Comparison of ENCODE assay signal across 20 cellular contexts in the genomic region with DNA sequence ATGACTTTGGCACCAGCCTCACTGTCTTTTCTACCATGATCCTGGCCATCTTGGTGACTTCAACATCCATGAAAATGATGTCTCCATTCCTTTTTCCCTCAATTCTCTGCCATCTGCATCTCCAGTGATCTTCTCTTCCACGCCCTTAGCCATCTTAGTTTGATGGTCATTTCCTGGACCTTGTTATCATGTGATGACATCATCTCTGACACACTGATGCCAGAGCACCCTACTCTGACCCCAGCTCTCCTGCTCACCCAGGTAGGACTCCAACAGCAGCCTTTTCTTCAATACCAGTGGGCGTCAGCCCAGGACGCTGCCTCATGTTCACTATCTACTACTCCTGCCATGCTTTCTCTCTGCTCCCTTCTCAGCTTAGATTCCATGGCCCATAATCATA.
"Had no signal": no experiment of that assay in that cellular context is flagged by ENCODE, and none has a peak within 500 bp of the region (broad histone marks: within the 10 kb centered on the region; RNA-seq: fewer than 3 reads in every experiment).

No MANE protein-coding gene starts in this region.

- H2AFZ ChIP-seq: neural progenitor cell had no signal

- H3K4me1 Mint-ChIP-seq: immature natural killer cell, neural progenitor cell had no signal

- H3K27ac ChIP-seq: heart left ventricle, lower lobe of right lung, neural progenitor cell, pancreas, tibial artery had no signal

- H3K27me3 Mint-ChIP-seq: activated CD8-positive, alpha-beta memory T cell treated with anti-CD3 and anti-CD28 coated beads, Interleukin-2, amount 10 ng/mL, durations not matched to agents 7 days and 5 days; activated naive CD8-positive, alpha-beta T cell treated with anti-CD3 and anti-CD28 coated beads, Interleukin-2, amount 10 ng/mL, durations not matched to agents 7 days and 5 days; dendritic cell treated with granulocyte-macrophage colony-stimulating factor and Interleukin-4, amounts not matched to agents 40 ng/mL and 50 ng/mL, for 4 days had no signal

- H3K4me1 ChIP-seq: heart left ventricle, lower lobe of right lung, neural progenitor cell, pancreas, tibial artery had no signal

- H3K27ac Mint-ChIP-seq: activated CD8-positive, alpha-beta memory T cell treated with anti-CD3 and anti-CD28 coated beads, Interleukin-2, amount 10 ng/mL, durations not matched to agents 7 days and 5 days; activated naive CD8-positive, alpha-beta T cell treated with anti-CD3 and anti-CD28 coated beads, Interleukin-2, amount 10 ng/mL, durations not matched to agents 7 days and 5 days; dendritic cell treated with granulocyte-macrophage colony-stimulating factor and Interleukin-4, amounts not matched to agents 40 ng/mL and 50 ng/mL, for 4 days; neural progenitor cell; stimulated activated effector memory CD8-positive, alpha-beta T cell treated with anti-CD3 and anti-CD28 coated beads, Interleukin-12 subunit alpha, Interleukin-12 subunit beta, amount 100 ng/mL, for 72 hours had no signal

- DNase-seq: activated CD4-positive, alpha-beta T cell treated with anti-CD3 and anti-CD28 coated beads, Interleukin-2, amount 50 U/mL, for 1 hour; activated CD4-positive, CD25-positive, alpha-beta regulatory T cell; activated CD8-positive, alpha-beta memory T cell treated with anti-CD3 and anti-CD28 coated beads, Interleukin-2, amount 10 ng/mL, durations not matched to agents 7 days and 5 days; activated effector memory CD4-positive, alpha-beta T cell treated with anti-CD3 and anti-CD28 coated beads, Interleukin-2, amount 50 U/mL, for 16 hours; activated naive CD8-positive, alpha-beta T cell treated with anti-CD3 and anti-CD28 coated beads, Interleukin-2, amount 10 ng/mL, durations not matched to agents 7 days and 5 days; activated T-cell treated with anti-CD3 and anti-CD28 coated beads, Interleukin-2, amount 50 U/mL, for 4 hours; aorta; effector memory CD4-positive, alpha-beta T cell; foreskin melanocyte; heart left ventricle; immature natural killer cell; lower lobe of right lung; pancreas; stimulated activated CD4-positive, alpha-beta T cell treated with anti-CD3 and anti-CD28 coated beads, Interleukin-1b, Interleukin-23, amount 100 ng/mL, for 48 hours; SW 1271; tibial artery had no signal

- H3K27me3 ChIP-seq: heart left ventricle, neural progenitor cell, pancreas, tibial artery had no signal

- H3K4me2 ChIP-seq: neural progenitor cell had no signal

- H3K9me3 Mint-ChIP-seq: activated naive CD8-positive, alpha-beta T cell treated with anti-CD3 and anti-CD28 coated beads, Interleukin-2, amount 10 ng/mL, durations not matched to agents 7 days and 5 days; activated T-cell treated with anti-CD3 and anti-CD28 coated beads, Interleukin-2, amount 50 U/mL, for 4 hours; dendritic cell treated with granulocyte-macrophage colony-stimulating factor and Interleukin-4, amounts not matched to agents 40 ng/mL and 50 ng/mL, for 4 days; immature natural killer cell; neural progenitor cell; stimulated activated effector memory CD8-positive, alpha-beta T cell treated with anti-CD3 and anti-CD28 coated beads, Interleukin-12 subunit alpha, Interleukin-12 subunit beta, amount 100 ng/mL, for 72 hours had no signal

- ATAC-seq: activated CD8-positive, alpha-beta memory T cell treated with anti-CD3 and anti-CD28 coated beads, Interleukin-2, amount 10 ng/mL, durations not matched to agents 7 days and 5 days; activated T-cell treated with anti-CD3 and anti-CD28 coated beads, Interleukin-2, amount 50 U/mL, for 4 hours; heart left ventricle; lower lobe of right lung; sciatic nerve; stimulated activated effector memory CD8-positive, alpha-beta T cell treated with anti-CD3 and anti-CD28 coated beads, Interleukin-12 subunit alpha, Interleukin-12 subunit beta, amount 100 ng/mL, for 72 hours had no signal

- H3K9me3 ChIP-seq: heart left ventricle, lower lobe of right lung, pancreas, tibial artery had no signal

- H3K4me3 ChIP-seq: heart left ventricle, lower lobe of right lung, neural progenitor cell, pancreas, tibial artery had no signal

- H3K4me3 Mint-ChIP-seq: activated CD8-positive, alpha-beta memory T cell treated with anti-CD3 and anti-CD28 coated beads, Interleukin-2, amount 10 ng/mL, durations not matched to agents 7 days and 5 days; activated naive CD8-positive, alpha-beta T cell treated with anti-CD3 and anti-CD28 coated beads, Interleukin-2, amount 10 ng/mL, durations not matched to agents 7 days and 5 days; activated T-cell treated with anti-CD3 and anti-CD28 coated beads, Interleukin-2, amount 50 U/mL, for 4 hours; dendritic cell treated with granulocyte-macrophage colony-stimulating factor and Interleukin-4, amounts not matched to agents 40 ng/mL and 50 ng/mL, for 4 days; immature natural killer cell; neural progenitor cell; stimulated activated effector memory CD8-positive, alpha-beta T cell treated with anti-CD3 and anti-CD28 coated beads, Interleukin-12 subunit alpha, Interleukin-12 subunit beta, amount 100 ng/mL, for 72 hours had no signal
